In genomic region chr20:52972190-52972937, GRCh38 we compare ENCODE assay signal across 8 cellular contexts. TPM values are rescaled to one million over a fixed set of nuclear protein-coding genes. Genes with fewer than 3 reads are reported as not detected.
DNase-seq lines count a peak whose midpoint lies in the region; ATAC-seq and TF ChIP-seq lines count a peak whose summit lies in the region.

A gene with protein sequence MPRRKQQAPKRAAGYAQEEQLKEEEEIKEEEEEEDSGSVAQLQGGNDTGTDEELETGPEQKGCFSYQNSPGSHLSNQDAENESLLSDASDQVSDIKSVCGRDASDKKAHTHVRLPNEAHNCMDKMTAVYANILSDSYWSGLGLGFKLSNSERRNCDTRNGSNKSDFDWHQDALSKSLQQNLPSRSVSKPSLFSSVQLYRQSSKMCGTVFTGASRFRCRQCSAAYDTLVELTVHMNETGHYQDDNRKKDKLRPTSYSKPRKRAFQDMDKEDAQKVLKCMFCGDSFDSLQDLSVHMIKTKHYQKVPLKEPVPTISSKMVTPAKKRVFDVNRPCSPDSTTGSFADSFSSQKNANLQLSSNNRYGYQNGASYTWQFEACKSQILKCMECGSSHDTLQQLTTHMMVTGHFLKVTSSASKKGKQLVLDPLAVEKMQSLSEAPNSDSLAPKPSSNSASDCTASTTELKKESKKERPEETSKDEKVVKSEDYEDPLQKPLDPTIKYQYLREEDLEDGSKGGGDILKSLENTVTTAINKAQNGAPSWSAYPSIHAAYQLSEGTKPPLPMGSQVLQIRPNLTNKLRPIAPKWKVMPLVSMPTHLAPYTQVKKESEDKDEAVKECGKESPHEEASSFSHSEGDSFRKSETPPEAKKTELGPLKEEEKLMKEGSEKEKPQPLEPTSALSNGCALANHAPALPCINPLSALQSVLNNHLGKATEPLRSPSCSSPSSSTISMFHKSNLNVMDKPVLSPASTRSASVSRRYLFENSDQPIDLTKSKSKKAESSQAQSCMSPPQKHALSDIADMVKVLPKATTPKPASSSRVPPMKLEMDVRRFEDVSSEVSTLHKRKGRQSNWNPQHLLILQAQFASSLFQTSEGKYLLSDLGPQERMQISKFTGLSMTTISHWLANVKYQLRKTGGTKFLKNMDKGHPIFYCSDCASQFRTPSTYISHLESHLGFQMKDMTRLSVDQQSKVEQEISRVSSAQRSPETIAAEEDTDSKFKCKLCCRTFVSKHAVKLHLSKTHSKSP (N-terminal part only) (plus strand): TSS chr20:52972358. CDS start chr20:52973294, 936 bp downstream.

- intact Hi-C loops in esophagus squamous epithelium (cut with DNase I), result no loop called here

- DNase-seq in Caki2 (ENCODE audit: low read depth), result peak; percentile 68
- peak; percentile 82 for DNase-seq in NCI-H69 (lab: John Stamatoyannopoulos, UW)
- peak; percentile 61 for DNase-seq in activated CD8-positive, alpha-beta memory T cell treated with anti-CD3 and anti-CD28 coated beads, Interleukin-2, amount 50 U/mL, for 48 hours
- DNase-seq in esophagus squamous epithelium (lab: John Stamatoyannopoulos, UW), result peak; percentile 6
- no peak for DNase-seq in natural killer cell treated with Interleukin-12 subunit alpha and Interleukin-12 subunit beta and Interleukin-15 and Interleukin-18, amount 100 ng/mL, for 72 hours (ENCODE audit: low spot score)

- no peak for ATAC-seq in natural killer cell treated with Interleukin-12 subunit alpha and Interleukin-12 subunit beta and Interleukin-15 and Interleukin-18, amount 100 ng/mL, for 72 hours
- ATAC-seq in GM18520 (IDR thresholded peaks at IDR 0.05; ENCODE audit: unreplicated experiment), result no peak
- ATAC-seq in GM21576 (IDR thresholded peaks at IDR 0.05; ENCODE audit: unreplicated experiment), result no peak

- no peaks in the 10 kb centered on the region for H3K9me3 Mint-ChIP-seq in natural killer cell treated with Interleukin-12 subunit alpha and Interleukin-12 subunit beta and Interleukin-15 and Interleukin-18, amount 100 ng/mL, for 72 hours

- peaks cover 6% of the 10 kb centered on the region for H3K36me3 Mint-ChIP-seq in natural killer cell treated with Interleukin-12 subunit alpha and Interleukin-12 subunit beta and Interleukin-15 and Interleukin-18, amount 100 ng/mL, for 72 hours

- H3K27ac Mint-ChIP-seq in natural killer cell treated with Interleukin-12 subunit alpha and Interleukin-12 subunit beta and Interleukin-15 and Interleukin-18, amount 100 ng/mL, for 72 hours, result peak within 1 kb of the TSS in 1 of 2 donors; percentile 11

- no peaks in the 10 kb centered on the region for H3K4me1 Mint-ChIP-seq in natural killer cell treated with Interleukin-12 subunit alpha and Interleukin-12 subunit beta and Interleukin-15 and Interleukin-18, amount 100 ng/mL, for 72 hours (ENCODE audit: low read depth in 2 of 2)

- H3K4me3 Mint-ChIP-seq in natural killer cell treated with Interleukin-12 subunit alpha and Interleukin-12 subunit beta and Interleukin-15 and Interleukin-18, amount 100 ng/mL, for 72 hours, result peak within 1 kb of the TSS; percentile 13

- H3K4me1 ChIP-seq in esophagus squamous epithelium, result peaks cover 0 to 42% (median 3%) of the 10 kb centered on the region in 3 donors
- H3K4me1 ChIP-seq in thymus (ENCODE audit: control insufficient read depth, insufficient read depth, low read length), result no peaks in the 10 kb centered on the region

- H3K27me3 ChIP-seq in esophagus squamous epithelium (peaks cover 0 to 23% (median 0%) of the 10 kb centered on the region in 4 donors), thymus (ENCODE audit: control insufficient read depth, insufficient read depth) (peaks cover 30% of the 10 kb centered on the region)

- H3K27ac ChIP-seq in esophagus squamous epithelium, result peak within 1 kb of the TSS; percentile 81 to 91 (median 84)
- peak within 1 kb of the TSS; percentile 15 for H3K27ac ChIP-seq in thymus (ENCODE audit: low read depth)

- H3K36me3 ChIP-seq in esophagus squamous epithelium (no peaks in the 10 kb centered on the region), thymus (ENCODE audit: control insufficient read depth, insufficient read depth) (no peaks in the 10 kb centered on the region)

- TF ChIP-seq CTCF in esophagus squamous epithelium (IDR thresholded peaks at IDR 0.05), result no peak

- WGBS in esophagus squamous epithelium, 2 donors, result 0 to 1% methylated on average over 24 to 25 of the region's 41 CpGs
- 7% methylated on average over 41 of the region's 41 CpGs for WGBS in thymus

- H3K4me3 ChIP-seq in esophagus squamous epithelium (peak within 1 kb of the TSS; percentile 53 to 80 (median 60)), thymus (ENCODE audit: low read length) (peak within 1 kb of the TSS; percentile 21)

- TF ChIP-seq POLR2A in esophagus squamous epithelium (IDR thresholded peaks at IDR 0.05), result peak in 1 of 4 donors; percentile 56

- in situ Hi-C loops in Caki2 (cut with HindIII; ENCODE audit: low pct_unique_long_range_greater_than_20kb, low sequenced_read_pairs), result no loop called here

- H3K9me3 ChIP-seq in esophagus squamous epithelium (no peaks in the 10 kb centered on the region), thymus (ENCODE audit: control insufficient read depth) (no peaks in the 10 kb centered on the region)

- peaks cover 41 to 83% of the 10 kb centered on the region in 2 donors for H3K27me3 Mint-ChIP-seq in natural killer cell treated with Interleukin-12 subunit alpha and Interleukin-12 subunit beta and Interleukin-15 and Interleukin-18, amount 100 ng/mL, for 72 hours

RNA-seq across cellular contexts. Expression of the gene that starts here (rescaled TPM):
- total RNA-seq in Caki2 (2014; rRNA removed; shearing (Covaris generic); ENCODE audit: low replicate concordance), result 0.23 and 4.1 TPM in 2 replicates
- 10 to 100 TPM in 3 of 4 donors, 1 to 10 TPM in 1; 4.7 to 22.0 (median 12.9) TPM for total RNA-seq in esophagus squamous epithelium
- 1 to 10 TPM in 1 of 2 donors, under 1 TPM in 1; 0.05 to 1.1 TPM for total RNA-seq in natural killer cell treated with Interleukin-12 subunit alpha and Interleukin-12 subunit beta and Interleukin-15 and Interleukin-18, amount 100 ng/mL, for 72 hours
- 1.4 TPM for polyA plus RNA-seq in thymus
